Comparison of ENCODE assay signal across 26 cellular contexts in the genomic region with DNA sequence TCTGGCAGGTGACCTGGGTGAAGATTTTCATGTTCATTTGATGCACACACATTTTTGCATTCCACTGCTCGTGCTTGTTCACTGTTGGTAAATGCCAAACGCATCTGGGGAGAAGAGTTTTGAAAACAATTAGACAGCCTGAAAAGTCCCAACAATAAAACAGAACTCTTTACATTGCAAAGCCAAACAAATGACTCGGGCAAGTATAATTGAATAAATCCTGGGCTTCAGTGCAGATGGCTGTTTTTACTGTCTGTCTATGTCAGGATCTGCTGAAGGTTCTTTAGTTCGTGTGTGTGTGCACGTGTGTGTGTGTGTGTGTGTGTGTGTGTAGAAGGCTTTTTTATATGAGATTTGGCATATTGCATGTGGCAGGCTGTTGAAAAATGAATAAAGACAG.
"Had no signal": no experiment of that assay in that cellular context is flagged by ENCODE, and none has a peak within 500 bp of the region (broad histone marks: within the 10 kb centered on the region; RNA-seq: fewer than 3 reads in every experiment).

No MANE protein-coding gene starts in this region.

- H3K4me1 ChIP-seq: heart right ventricle, left lung, parathyroid adenoma, right lobe of liver, suprapubic skin, vagina had no signal

- H3K27ac ChIP-seq: epithelial cell of prostate, heart right ventricle, left lung, parathyroid adenoma, right lobe of liver, suprapubic skin, vagina had no signal

- H3K27me3 ChIP-seq: heart right ventricle, left lung, right lobe of liver, suprapubic skin, vagina had no signal

- ATAC-seq: esophagus mucosa; heart right ventricle; left cardiac atrium; left lung; mucosa of descending colon; natural killer cell treated with Interleukin-12 subunit alpha and Interleukin-12 subunit beta and Interleukin-15 and Interleukin-18, amount 100 ng/mL, for 72 hours; right lobe of liver; stimulated activated naive CD8-positive, alpha-beta T cell treated with anti-CD3 and anti-CD28 coated beads, Interleukin-15, amount 100 ng/mL, for 72 hours had no signal

- DNase-seq: effector CD8-positive, alpha-beta T cell; endodermal cell; foreskin melanocyte; glutamatergic neuron; heart right ventricle; hippocampal formation; left cardiac atrium; left lung; mesenchymal stem cell; mucosa of descending colon; naive B cell; right lobe of liver; small intestine; stimulated activated CD4-positive, alpha-beta T cell treated with anti-CD3 and anti-CD28 coated beads, Interleukin-12 subunit alpha, Interleukin-12 subunit beta, amount 100 ng/mL, for 4 hours; stimulated activated CD4-positive, alpha-beta T cell treated with anti-CD3 and anti-CD28 coated beads, Interleukin-1b, Interleukin-23, amount 100 ng/mL, for 48 hours; stimulated activated CD4-positive, alpha-beta T cell treated with anti-CD3 and anti-CD28 coated beads, Interleukin-4, amount 100 ng/mL, for 1 hour; stimulated activated CD8-positive, alpha-beta memory T cell treated with anti-CD3 and anti-CD28 coated beads, Interleukin-4, amount 100 ng/mL, for 48 hours; stimulated activated naive CD4-positive, alpha-beta T cell; stimulated activated naive CD8-positive, alpha-beta T cell treated with anti-CD3 and anti-CD28 coated beads, Interleukin-15, amount 100 ng/mL, for 72 hours; trophoblast cell had no signal

- H3K9me3 ChIP-seq: left lung, mucosa of descending colon, right lobe of liver, suprapubic skin, vagina had no signal

- H2AFZ ChIP-seq: parathyroid adenoma had no signal

- H3K4me3 ChIP-seq: heart right ventricle, left lung, mucosa of descending colon, right lobe of liver, suprapubic skin, vagina had no signal

- H3K79me2 ChIP-seq: parathyroid adenoma had no signal

- H3K9ac ChIP-seq: parathyroid adenoma had no signal

- H3K36me3 ChIP-seq: heart right ventricle, left lung, right lobe of liver, suprapubic skin, vagina had no signal
